15 cellular contexts compared by ENCODE assay signal in the genomic region with DNA sequence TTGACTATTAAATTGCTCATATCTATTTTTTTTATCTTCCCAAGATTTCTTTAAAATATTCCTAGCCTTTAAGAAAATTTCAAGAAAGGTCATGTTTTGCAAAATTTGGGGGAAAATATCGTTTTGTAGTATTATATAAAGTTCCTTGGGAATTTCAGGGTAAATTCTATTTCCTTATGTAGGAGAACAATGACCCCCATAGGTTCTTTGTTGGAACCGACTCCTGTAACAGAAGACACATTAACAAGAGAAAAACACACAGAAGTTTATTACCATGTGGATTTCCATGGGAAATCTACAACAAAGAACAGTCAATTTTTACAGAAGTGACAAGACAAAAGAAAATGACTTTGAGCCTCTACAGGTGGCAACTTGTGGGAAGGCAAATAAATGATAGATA.
DNase-seq lines count a peak whose midpoint lies in the region; ATAC-seq and TF ChIP-seq lines count a peak whose summit lies in the region.
"Had no signal": no experiment of that assay in that cellular context is flagged by ENCODE, and none has a peak within 500 bp of the region (broad histone marks: within the 10 kb centered on the region; RNA-seq: fewer than 3 reads in every experiment).

No MANE protein-coding gene starts in this region.

- H3K4me1 Mint-ChIP-seq in chondrocyte (ENCODE audit: low read depth): no peaks in the 10 kb centered on the region
- H3K4me1 Mint-ChIP-seq in osteocyte (ENCODE audit: unreplicated experiment): no peaks in the 10 kb centered on the region
- H3K4me1 Mint-ChIP-seq: CD4-positive, CD25-positive, alpha-beta regulatory T cell had no signal

- no peaks in the 10 kb centered on the region for H3K36me3 ChIP-seq in SK-N-SH (replicated peaks in 1 of 2; ENCODE audit: control insufficient read depth in 1 of 2, insufficient read depth in 2 of 2, low read length in 1 of 2)
- H3K36me3 ChIP-seq: BLaER1 treated with 17β-estradiol and CSF1 and Interleukin-3, amounts not matched to agents 10 nM and 100 nM; HAP-1 had no signal

- ATAC-seq in SK-N-SH treated with all-trans-retinoic acid at 6 μM for 48 hours (no peak), GM21786 (IDR thresholded peaks at IDR 0.05; ENCODE audit: unreplicated experiment) (no peak)
- ATAC-seq: GM12878 had no signal

- peaks cover 4% of the 10 kb centered on the region for H3K9me3 Mint-ChIP-seq in chondrocyte (ENCODE audit: low read depth)
- peaks cover 5% of the 10 kb centered on the region for H3K9me3 Mint-ChIP-seq in osteocyte (ENCODE audit: unreplicated experiment)

- no peaks in the 10 kb centered on the region for H3K9me2 ChIP-seq in SK-N-SH

- H2AFZ ChIP-seq in SK-N-SH (ENCODE audit: low read depth): no peak overlapping the region

- CTCF ChIA-PET in SK-N-SH (lab: Yijun Ruan, JAX): interaction anchor here (1.4 to 1.9 kb wide), 2 partner anchors 8 to 15 kb away, joined by 4 read pairs; no protein-coding TSS in a partner anchor

- no peak overlapping the region for H3K27ac ChIP-seq in SK-N-SH (ENCODE audit: low read depth in 2 of 2, low read length in 1 of 2)
- H3K27ac ChIP-seq: BLaER1 treated with 17β-estradiol and CSF1 and Interleukin-3, amounts not matched to agents 10 nM and 100 nM had no signal

- no peaks in the 10 kb centered on the region for H3F3A ChIP-seq in SK-N-SH (replicated peaks; ENCODE audit: insufficient read depth)

- H3K9ac ChIP-seq in SK-N-SH: no peak overlapping the region
- H3K9ac ChIP-seq: BLaER1 treated with 17β-estradiol and CSF1 and Interleukin-3, amounts not matched to agents 10 nM and 100 nM had no signal

- no peaks in the 10 kb centered on the region for H3K27me3 ChIP-seq in SK-N-SH (ENCODE audit: insufficient read depth)
- H3K27me3 ChIP-seq: BLaER1 treated with 17β-estradiol and CSF1 and Interleukin-3, amounts not matched to agents 10 nM and 100 nM had no signal

- in situ Hi-C loops in G401 (cut with HindIII; ENCODE audit: low sequenced_read_pairs): no loop called here

- POLR2A ChIA-PET in SK-N-SH (lab: Yijun Ruan, JAX): no interaction called here

- peaks cover 0 to 4% of the 10 kb centered on the region in 2 experiments; a peak in 2 of 4 replicates for H3K4me1 ChIP-seq in SK-N-SH (ENCODE audit: control insufficient read depth in 1 of 2, insufficient read depth in 2 of 2, low read depth in 1 of 2, low read length in 1 of 2)
- H3K4me1 ChIP-seq: BLaER1 treated with 17β-estradiol and CSF1 and Interleukin-3, amounts not matched to agents 10 nM and 100 nM; HAP-1 had no signal

- H3K36me3 Mint-ChIP-seq in chondrocyte (ENCODE audit: low read depth) (no peaks in the 10 kb centered on the region), osteocyte (ENCODE audit: unreplicated experiment) (no peaks in the 10 kb centered on the region)
- H3K36me3 Mint-ChIP-seq: CD4-positive, CD25-positive, alpha-beta regulatory T cell had no signal

- DNase-seq in SK-N-SH (no peak), chondrocyte (ENCODE audit: low spot score) (no peak), fibroblast of the aortic adventitia (ENCODE audit: low read depth) (peak; percentile 2), osteocyte (ENCODE audit: extremely low spot score, unreplicated experiment) (no peak), G401 (ENCODE audit: low spot score) (no peak)
- DNase-seq in stimulated activated CD4-positive, alpha-beta T cell treated with anti-CD3 and anti-CD28 coated beads, Interleukin-1b, Interleukin-23, amount 100 ng/mL, for 48 hours: no peak
- DNase-seq: 8988T; CD4-positive, CD25-positive, alpha-beta regulatory T cell; DMS53; GOT3 had no signal

- no peak overlapping the region for H3K4me3 ChIP-seq in SK-N-SH (ENCODE audit: low read depth in 2 of 2, low read length in 1 of 2)
- H3K4me3 ChIP-seq in fibroblast of the aortic adventitia (ENCODE audit: low read depth, low read length): no peak overlapping the region
- H3K4me3 ChIP-seq: BLaER1 treated with 17β-estradiol and CSF1 and Interleukin-3, amounts not matched to agents 10 nM and 100 nM; GM12878; HAP-1 had no signal

- no peak for TF ChIP-seq EP300 in SK-N-SH (IDR thresholded peaks at IDR 0.05; ENCODE audit: borderline replicate concordance in 1 of 2, low read depth in 1 of 2, low read length in 1 of 2)

- peak; percentile 31; the same call in 1 of the 2 replicates for TF ChIP-seq RAD21 in SK-N-SH (IDR thresholded peaks at IDR 0.05; ENCODE audit: low read length)

- H4K20me1 ChIP-seq in SK-N-SH (ENCODE audit: insufficient read depth): no peaks in the 10 kb centered on the region
- H4K20me1 ChIP-seq: BLaER1 treated with 17β-estradiol and CSF1 and Interleukin-3, amounts not matched to agents 10 nM and 100 nM had no signal

- H3K4me3 Mint-ChIP-seq in chondrocyte (ENCODE audit: unreplicated experiment) (no peak overlapping the region), osteocyte (ENCODE audit: unreplicated experiment) (no peak overlapping the region)
- H3K4me3 Mint-ChIP-seq: CD4-positive, CD25-positive, alpha-beta regulatory T cell had no signal

- no peaks in the 10 kb centered on the region for H3K9me3 ChIP-seq in SK-N-SH
- H3K9me3 ChIP-seq: HAP-1 had no signal

- H3K27ac Mint-ChIP-seq in chondrocyte (ENCODE audit: unreplicated experiment) (no peak overlapping the region), osteocyte (ENCODE audit: unreplicated experiment) (no peak overlapping the region)
- H3K27ac Mint-ChIP-seq: CD4-positive, CD25-positive, alpha-beta regulatory T cell had no signal

- no peak overlapping the region for H3K4me2 ChIP-seq in SK-N-SH
- H3K4me2 ChIP-seq: BLaER1 treated with 17β-estradiol and CSF1 and Interleukin-3, amounts not matched to agents 10 nM and 100 nM had no signal

- no peak for TF ChIP-seq CTCF in SK-N-SH (IDR thresholded peaks at IDR 0.05)
- TF ChIP-seq CTCF in chondrocyte (IDR thresholded peaks at IDR 0.05): peak; percentile 44
- no peak for TF ChIP-seq CTCF in fibroblast of the aortic adventitia (IDR thresholded peaks at IDR 0.05; ENCODE audit: insufficient read depth, low read length)
- peak; percentile 16 for TF ChIP-seq CTCF in osteocyte (IDR thresholded peaks at IDR 0.05)

- peaks cover 45% of the 10 kb centered on the region for H3K27me3 Mint-ChIP-seq in chondrocyte (ENCODE audit: low read depth)
- peaks cover 24% of the 10 kb centered on the region for H3K27me3 Mint-ChIP-seq in osteocyte (ENCODE audit: unreplicated experiment)
- H3K27me3 Mint-ChIP-seq: CD4-positive, CD25-positive, alpha-beta regulatory T cell had no signal

- WGBS in SK-N-SH (ENCODE audit: low lambda C conversion rate): 22% methylated on average over 2 of the region's 2 CpGs

- H3K79me2 ChIP-seq in SK-N-SH (ENCODE audit: insufficient read depth): no peaks in the 10 kb centered on the region

TF ChIP-seq in SK-N-SH, 30 proteins besides CTCF, POLR2A, EP300 and RAD21:
- no peak for TF ChIP-seq FOSL2 (IDR thresholded peaks at IDR 0.05; ENCODE audit: borderline replicate concordance, low read depth)
- no peak for TF ChIP-seq RFX5 (IDR thresholded peaks at IDR 0.05; ENCODE audit: low read length)
- no peak for TF ChIP-seq NRF1 (IDR thresholded peaks at IDR 0.05; ENCODE audit: low read depth, low read length)
- no peak for TF ChIP-seq GABPA (IDR thresholded peaks at IDR 0.05; ENCODE audit: low read depth)
- no peak for TF ChIP-seq MEF2A (IDR thresholded peaks at IDR 0.05; ENCODE audit: borderline replicate concordance, low read depth)
- TF ChIP-seq POLR2AphosphoS5 (IDR thresholded peaks at IDR 0.05; ENCODE audit: low read depth, low read length): no peak
- no peak for TF ChIP-seq ELF1 (IDR thresholded peaks at IDR 0.05)

TF ChIP-seq in SK-N-SH treated with all-trans-retinoic acid at 6 μM for 48 hours, 23 proteins besides CTCF, POLR2A, EP300 and RAD21:
- TF ChIP-seq ZNF8 (CRISPR knock-in tag; IDR thresholded peaks at IDR 0.05): no peak
- TF ChIP-seq ARNTL (CRISPR knock-in tag; IDR thresholded peaks at IDR 0.05; ENCODE audit: borderline replicate concordance, low read depth): no peak
- TF ChIP-seq GLIS3 (CRISPR knock-in tag; IDR thresholded peaks at IDR 0.05): no peak
- TF ChIP-seq ZNF70 (CRISPR knock-in tag; IDR thresholded peaks at IDR 0.05): no peak
- TF ChIP-seq ZNF565 (CRISPR knock-in tag; conservative IDR thresholded peaks at IDR 0.05; ENCODE audit: low read depth): no peak
- TF ChIP-seq, protein P1, sequence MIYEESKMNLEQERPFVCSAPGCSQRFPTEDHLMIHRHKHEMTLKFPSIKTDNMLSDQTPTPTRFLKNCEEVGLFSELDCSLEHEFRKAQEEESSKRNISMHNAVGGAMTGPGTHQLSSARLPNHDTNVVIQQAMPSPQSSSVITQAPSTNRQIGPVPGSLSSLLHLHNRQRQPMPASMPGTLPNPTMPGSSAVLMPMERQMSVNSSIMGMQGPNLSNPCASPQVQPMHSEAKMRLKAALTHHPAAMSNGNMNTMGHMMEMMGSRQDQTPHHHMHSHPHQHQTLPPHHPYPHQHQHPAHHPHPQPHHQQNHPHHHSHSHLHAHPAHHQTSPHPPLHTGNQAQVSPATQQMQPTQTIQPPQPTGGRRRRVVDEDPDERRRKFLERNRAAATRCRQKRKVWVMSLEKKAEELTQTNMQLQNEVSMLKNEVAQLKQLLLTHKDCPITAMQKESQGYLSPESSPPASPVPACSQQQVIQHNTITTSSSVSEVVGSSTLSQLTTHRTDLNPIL (CRISPR knock-in tag; IDR thresholded peaks at IDR 0.05; ENCODE audit: low read depth): no peak

Comparison
In these comparisons a context has a peak if more than half of its experiments do, and no peak if none do; other contexts are left out.
1. CTCF ChIP-seq: peak in chondrocyte (single experiment) and osteocyte (single experiment); none in SK-N-SH (single experiment) and fibroblast of the aortic adventitia (single experiment).